ENCODE assay signal across 8 cellular contexts in the genomic region with DNA sequence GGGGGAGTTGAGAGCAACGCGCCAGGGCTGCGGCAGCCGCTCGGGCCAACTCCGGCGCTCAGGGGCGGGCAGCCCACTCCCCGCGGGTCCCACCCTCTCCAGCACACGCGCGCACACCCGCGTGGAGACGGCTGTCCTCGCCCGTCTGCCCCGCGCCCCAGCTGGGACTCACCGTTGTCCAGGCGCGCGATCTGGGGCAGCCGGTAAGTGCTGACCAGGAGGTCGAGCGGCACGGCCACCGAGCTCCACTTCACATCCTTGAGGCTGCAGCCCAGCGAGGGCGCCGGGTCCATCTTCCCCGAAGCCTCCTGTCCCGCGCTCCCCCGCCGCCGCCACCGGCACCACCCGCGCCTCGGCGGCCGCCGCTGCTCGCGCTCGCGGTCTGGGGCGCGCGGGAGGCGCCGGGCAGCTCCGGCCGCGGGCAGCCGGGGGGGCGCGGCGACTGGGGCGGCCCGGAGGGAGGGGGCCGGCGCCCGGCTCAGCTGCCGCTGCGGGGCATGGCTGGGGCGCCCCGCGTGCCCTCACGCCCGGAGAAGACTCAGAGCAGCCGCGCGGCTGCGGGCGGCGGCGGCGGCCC. TPM values are rescaled to one million over a fixed set of nuclear protein-coding genes. Genes with fewer than 3 reads are reported as not detected.
A peak's percentile ranks its signal among the peaks of the same experiment; 100 is the strongest.
DNase-seq lines count a peak whose midpoint lies in the region; ATAC-seq and TF ChIP-seq lines count a peak whose summit lies in the region.

No MANE protein-coding gene starts in this region.

- peak; percentile 46 for DNase-seq in COR-L47 (lab: John Stamatoyannopoulos, UW)
- DNase-seq in H4 (ENCODE audit: low spot score), result peak; percentile 4
- DNase-seq in SK-N-MC (ENCODE audit: low read depth, low spot score), result no peak
- peak in 1 of 2 donors; percentile 12 for DNase-seq in memory B cell (ENCODE audit: low spot score in 2 of 2)
- peak; percentile 73 for DNase-seq in upper lobe of right lung
- no peak for DNase-seq in SKM-1 (lab: John Stamatoyannopoulos, UW; ENCODE audit: unreplicated experiment)
- no peak for DNase-seq in midbrain (lab: John Stamatoyannopoulos, UW)

- peaks cover 15% of the 10 kb centered on the region for H3K27me3 Mint-ChIP-seq in memory B cell

- H3K4me1 Mint-ChIP-seq in memory B cell, result peaks cover 18% of the 10 kb centered on the region

- H3K36me3 Mint-ChIP-seq in memory B cell, result no peaks in the 10 kb centered on the region

- H3K4me3 ChIP-seq in SK-N-MC (peak overlapping the region; percentile 84), ectodermal cell (ENCODE audit: insufficient read depth, low read depth, low read length) (peak overlapping the region; percentile 79), upper lobe of right lung (peak overlapping the region; percentile 65)

- peak overlapping the region; percentile 63 for H3K9ac ChIP-seq in SK-N-MC (ENCODE audit: insufficient read length)

- H3K36me3 ChIP-seq in SK-N-MC (ENCODE audit: insufficient read depth, low read length) (no peaks in the 10 kb centered on the region), ectodermal cell (ENCODE audit: control insufficient read depth, insufficient read depth, low read length) (no peaks in the 10 kb centered on the region), upper lobe of right lung (no peaks in the 10 kb centered on the region)

- no peak for TF ChIP-seq CTCF in upper lobe of right lung (IDR thresholded peaks at IDR 0.05)

- no peaks in the 10 kb centered on the region for H3K9me3 Mint-ChIP-seq in memory B cell

- 0% methylated on average over 81 of the region's 81 CpGs for WGBS in ectodermal cell, 2 experiments

- intact Hi-C loops in upper lobe of right lung (cut with DNase I), result no loop called here

- peak overlapping the region; percentile 77 for H3K4me3 Mint-ChIP-seq in memory B cell

- H3K27ac ChIP-seq in SK-N-MC (no peak overlapping the region), ectodermal cell (ENCODE audit: insufficient read depth, low read depth, low read length, poor library complexity, severe bottlenecking) (peak overlapping the region; percentile 67), upper lobe of right lung (peak overlapping the region; percentile 56)

- no peaks in the 10 kb centered on the region for H3K9me3 ChIP-seq in SK-N-MC (ENCODE audit: low read depth, low read length)
- no peaks in the 10 kb centered on the region for H3K9me3 ChIP-seq in ectodermal cell (ENCODE audit: control insufficient read depth, low read length)
- no peaks in the 10 kb centered on the region for H3K9me3 ChIP-seq in upper lobe of right lung

- H3K27me3 ChIP-seq in ectodermal cell (ENCODE audit: control insufficient read depth, insufficient read depth, low read length, poor library complexity, severe bottlenecking) (peaks cover 20% of the 10 kb centered on the region), upper lobe of right lung (no peaks in the 10 kb centered on the region)

- ATAC-seq in memory B cell (ENCODE audit: low read depth) (no peak), upper lobe of right lung (peak; percentile 3)

- no peak overlapping the region for H3K27ac Mint-ChIP-seq in memory B cell

- H3K4me1 ChIP-seq in ectodermal cell (ENCODE audit: control insufficient read depth, insufficient read depth, low read length) (peaks cover 5% of the 10 kb centered on the region), upper lobe of right lung (peaks cover 6% of the 10 kb centered on the region)

RNA-seq across cellular contexts. Expression of a gene that starts 0.5 kb away (rescaled TPM):
- 3.1 and 10.4 TPM in 2 replicates for total RNA-seq in H4 (2014; rRNA removed; shearing (Covaris generic))
- 9.1 TPM for polyA plus RNA-seq in ectodermal cell (2013, experiment 1 of 4)
- 9.1 TPM for polyA plus RNA-seq in ectodermal cell (2013, experiment 2 of 4)
- polyA plus RNA-seq in ectodermal cell (2013, experiment 3 of 4), result 6.1 TPM
- polyA plus RNA-seq in ectodermal cell (2013, experiment 4 of 4), result 6.5 TPM
- 11.5 TPM for total RNA-seq in upper lobe of right lung

Comparison
In these comparisons a context has a peak if more than half of its experiments do, and no peak if none do; other contexts are left out.
1. DNase-seq: peak in COR-L47 (single experiment), H4 (single experiment) and upper lobe of right lung (single experiment); none in SK-N-MC (single experiment), SKM-1 (single experiment) and midbrain (single experiment).
2. Peak in every context shown above with its lines, with median percentiles within 50 percentile points of each other: H3K4me3 ChIP-seq.